Comparison of ENCODE assay signal across 28 cellular contexts in the genomic region with DNA sequence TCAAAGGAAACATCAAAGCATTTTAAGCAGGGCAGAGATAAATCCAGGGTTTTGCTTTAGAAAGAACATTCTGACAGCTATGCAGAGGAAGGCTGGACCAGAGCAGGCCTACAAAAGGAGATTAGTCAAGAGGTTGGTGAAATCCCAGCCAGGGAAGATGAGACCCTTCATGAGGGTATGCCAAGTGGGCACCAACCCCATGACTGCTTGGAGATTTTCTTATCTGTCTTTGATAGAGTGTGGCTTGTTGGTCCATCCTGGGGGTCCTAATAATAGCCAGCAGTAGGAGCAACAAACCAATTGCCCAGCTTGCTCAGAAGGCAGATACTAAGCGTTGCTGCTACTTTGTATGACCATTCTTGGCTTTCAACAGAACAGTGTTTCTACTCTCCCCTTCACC.
"Had no signal": no experiment of that assay in that cellular context is flagged by ENCODE, and none has a peak within 500 bp of the region (broad histone marks: within the 10 kb centered on the region; RNA-seq: fewer than 3 reads in every experiment).

No MANE protein-coding gene starts in this region.

- H3K4me1 ChIP-seq: colonic mucosa, esophagus muscularis mucosa, foreskin keratinocyte, gastrocnemius medialis, gastroesophageal sphincter had no signal

- H3K9me3 ChIP-seq: colonic mucosa, esophagus muscularis mucosa, esophagus squamous epithelium, gastrocnemius medialis, gastroesophageal sphincter, heart left ventricle, heart right ventricle had no signal

- H3K27ac ChIP-seq: colonic mucosa, coronary artery, dorsolateral prefrontal cortex, epithelial cell of prostate, esophagus muscularis mucosa, esophagus squamous epithelium, foreskin keratinocyte, gastrocnemius medialis, gastroesophageal sphincter, heart left ventricle, heart right ventricle had no signal

- H3K36me3 ChIP-seq: colonic mucosa, esophagus muscularis mucosa, esophagus squamous epithelium, gastrocnemius medialis, gastroesophageal sphincter, heart left ventricle, heart right ventricle had no signal

- DNase-seq: colonic mucosa; cortex of kidney; dermis blood vessel endothelial cell; dorsolateral prefrontal cortex; effector CD4-positive, alpha-beta T cell; effector CD8-positive, alpha-beta T cell; effector memory CD4-positive, alpha-beta T cell; effector memory CD8-positive, alpha-beta T cell; endodermal cell; erythroblast; esophagus squamous epithelium; foreskin fibroblast; foreskin keratinocyte; foreskin melanocyte; gastrocnemius medialis; glutamatergic neuron; head of caudate nucleus; heart left ventricle; heart right ventricle had no signal

- ATAC-seq: effector memory CD8-positive, alpha-beta T cell; esophagus mucosa; foreskin keratinocyte; gastrocnemius medialis; gastroesophageal sphincter had no signal

- FAIRE-seq: colon, endometrium, endothelial cell of umbilical vein, frontal cortex had no signal

- H3K27me3 ChIP-seq: colonic mucosa, foreskin keratinocyte, gastrocnemius medialis, gastroesophageal sphincter, heart left ventricle, heart right ventricle had no signal

- H3K4me3 ChIP-seq: colonic mucosa, coronary artery, dorsolateral prefrontal cortex, esophagus muscularis mucosa, esophagus squamous epithelium, gastrocnemius medialis, gastroesophageal sphincter, heart left ventricle, heart right ventricle had no signal
